Comparison of ENCODE assay signal across 12 cellular contexts in the genomic region with DNA sequence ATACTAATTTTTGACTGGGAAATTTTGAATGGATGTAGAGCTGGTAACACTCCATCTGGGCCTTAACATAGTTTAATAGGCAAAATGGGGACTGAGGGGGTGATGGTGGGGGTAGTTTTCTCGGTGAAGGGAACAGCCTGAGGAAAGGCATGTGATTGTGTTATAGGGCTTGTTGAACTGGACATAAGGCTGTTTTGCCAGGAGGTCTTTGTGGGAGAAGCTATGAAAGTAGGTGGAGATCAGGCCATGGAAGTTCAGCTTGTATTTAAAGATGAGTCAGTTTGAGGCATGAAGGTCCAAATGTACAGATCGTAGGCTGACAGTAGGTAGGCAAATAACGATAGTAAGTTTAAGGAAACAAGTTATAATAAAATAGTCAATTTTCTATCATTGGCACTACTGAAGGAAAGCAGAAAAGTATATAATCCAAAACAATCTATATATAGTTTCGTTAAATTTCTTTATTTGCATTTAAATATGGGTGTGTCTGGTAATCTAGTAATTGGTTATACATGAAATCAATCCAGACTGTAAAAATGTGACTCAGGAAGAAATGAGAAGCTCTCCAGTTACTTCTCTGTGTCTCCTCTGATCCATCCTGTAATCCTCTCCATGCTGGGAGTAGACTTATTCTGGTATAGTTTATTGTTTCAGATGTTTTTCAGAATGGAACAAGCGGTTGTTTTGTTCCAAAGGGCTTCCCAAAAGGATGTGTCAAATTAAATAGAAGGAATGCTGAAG. TPM values are rescaled to one million over a fixed set of nuclear protein-coding genes. Genes with fewer than 3 reads are reported as not detected.
A peak's percentile ranks its signal among the peaks of the same experiment; 100 is the strongest.
DNase-seq lines count a peak whose midpoint lies in the region; ATAC-seq, FAIRE-seq and TF ChIP-seq lines count a peak whose summit lies in the region.
"Had no signal": no experiment of that assay in that cellular context is flagged by ENCODE, and none has a peak within 500 bp of the region (broad histone marks: within the 10 kb centered on the region; RNA-seq: fewer than 3 reads in every experiment).

No MANE protein-coding gene starts in this region.

- no peak for ATAC-seq in stimulated activated naive CD8-positive, alpha-beta T cell treated with anti-CD3 and anti-CD28 coated beads, Interleukin-15, Interleukin-2, amounts not matched to agents 100 U/mL and 50 U/mL, for 24 hours
- ATAC-seq in T-helper 17 cell (no peak), GM19035 (IDR thresholded peaks at IDR 0.05; ENCODE audit: unreplicated experiment) (no peak)
- ATAC-seq: heart right ventricle had no signal

- no peak for DNase-seq in stimulated activated naive CD8-positive, alpha-beta T cell treated with anti-CD3 and anti-CD28 coated beads, Interleukin-15, Interleukin-2, amounts not matched to agents 100 U/mL and 50 U/mL, for 24 hours
- DNase-seq in T-helper 17 cell (no peak), immature natural killer cell (no peak), type B pancreatic cell (ENCODE audit: extremely low spot score, unreplicated experiment) (no peak), germinal center (ENCODE audit: low spot score) (no peak), frontal cortex (ENCODE audit: low spot score in 2 of 2) (no peak)
- DNase-seq: heart right ventricle; NCI-H2029; stimulated activated CD4-positive, alpha-beta T cell treated with anti-CD3 and anti-CD28 coated beads, Interleukin-1b, Interleukin-23, amount 100 ng/mL, for 48 hours had no signal

- H3K27me3 Mint-ChIP-seq in stimulated activated naive CD8-positive, alpha-beta T cell treated with anti-CD3 and anti-CD28 coated beads, Interleukin-15, Interleukin-2, amounts not matched to agents 100 ng/mL and 50 ng/mL, for 24 hours, result no peaks in the 10 kb centered on the region
- no peaks in the 10 kb centered on the region for H3K27me3 Mint-ChIP-seq in T-helper 17 cell
- H3K27me3 Mint-ChIP-seq in immature natural killer cell (ENCODE audit: low read depth in 3 of 3), result peaks cover 7 to 9% (median 8%) of the 10 kb centered on the region in 3 donors
- H3K27me3 Mint-ChIP-seq in type B pancreatic cell, result no peaks in the 10 kb centered on the region

- no peak for FAIRE-seq in frontal cortex (lab: Jason Lieb, UNC)

- no peaks in the 10 kb centered on the region for H3K9me3 Mint-ChIP-seq in stimulated activated naive CD8-positive, alpha-beta T cell treated with anti-CD3 and anti-CD28 coated beads, Interleukin-15, Interleukin-2, amounts not matched to agents 100 ng/mL and 50 ng/mL, for 24 hours
- no peaks in the 10 kb centered on the region for H3K9me3 Mint-ChIP-seq in immature natural killer cell
- peaks cover 4% of the 10 kb centered on the region for H3K9me3 Mint-ChIP-seq in type B pancreatic cell

- H3K36me3 Mint-ChIP-seq in stimulated activated naive CD8-positive, alpha-beta T cell treated with anti-CD3 and anti-CD28 coated beads, Interleukin-15, Interleukin-2, amounts not matched to agents 100 ng/mL and 50 ng/mL, for 24 hours (ENCODE audit: low read depth), result peaks cover 5% of the 10 kb centered on the region
- H3K36me3 Mint-ChIP-seq in T-helper 17 cell (ENCODE audit: low read depth) (peaks cover 3% of the 10 kb centered on the region), immature natural killer cell (no peaks in the 10 kb centered on the region), type B pancreatic cell (peaks cover 5% of the 10 kb centered on the region)
- H3K36me3 Mint-ChIP-seq: CD14-positive monocyte had no signal

- no peaks in the 10 kb centered on the region for H3K9me3 ChIP-seq in T-helper 17 cell (ENCODE audit: control insufficient read depth, low read length, poor library complexity, severe bottlenecking)
- H3K9me3 ChIP-seq: heart right ventricle had no signal

- peaks cover 79% of the 10 kb centered on the region for H3K4me1 Mint-ChIP-seq in stimulated activated naive CD8-positive, alpha-beta T cell treated with anti-CD3 and anti-CD28 coated beads, Interleukin-15, Interleukin-2, amounts not matched to agents 100 ng/mL and 50 ng/mL, for 24 hours (ENCODE audit: low read depth)
- H3K4me1 Mint-ChIP-seq in T-helper 17 cell (peaks cover 45% of the 10 kb centered on the region), immature natural killer cell (peaks cover 73 to 84% of the 10 kb centered on the region in 2 donors), type B pancreatic cell (ENCODE audit: unreplicated experiment) (peaks cover 54% of the 10 kb centered on the region)

- no peak for TF ChIP-seq CTCF in type B pancreatic cell (conservative IDR thresholded peaks at IDR 0.05)

- H3K4me3 Mint-ChIP-seq in stimulated activated naive CD8-positive, alpha-beta T cell treated with anti-CD3 and anti-CD28 coated beads, Interleukin-15, Interleukin-2, amounts not matched to agents 100 ng/mL and 50 ng/mL, for 24 hours, result peak overlapping the region; percentile 49
- H3K4me3 Mint-ChIP-seq in T-helper 17 cell (peak overlapping the region; percentile 13), immature natural killer cell (peak overlapping the region; percentile 31 to 58 (median 45)), type B pancreatic cell (peak overlapping the region; percentile 59)
- H3K4me3 Mint-ChIP-seq: CD14-positive monocyte had no signal

- H3K27ac Mint-ChIP-seq in stimulated activated naive CD8-positive, alpha-beta T cell treated with anti-CD3 and anti-CD28 coated beads, Interleukin-15, Interleukin-2, amounts not matched to agents 100 ng/mL and 50 ng/mL, for 24 hours, result peak overlapping the region; percentile 47
- H3K27ac Mint-ChIP-seq in T-helper 17 cell, result peak overlapping the region; percentile 95
- peak overlapping the region; percentile 61 to 96 (median 73) for H3K27ac Mint-ChIP-seq in immature natural killer cell
- peak overlapping the region; percentile 2 for H3K27ac Mint-ChIP-seq in type B pancreatic cell
- H3K27ac Mint-ChIP-seq: CD14-positive monocyte had no signal

RNA-seq across cellular contexts. Expression of a gene that starts 2.8 kb away (rescaled TPM):
- total RNA-seq in T-helper 17 cell (10 to 100 TPM; 61.8 to 65.7 TPM), type B pancreatic cell (ENCODE audit: low replicate concordance) (41.8 and 43.6 TPM in 2 replicates), frontal cortex (230 TPM)
- polyA plus RNA-seq in immature natural killer cell, result 10 to 100 TPM; 28.7 to 44.9 (median 36.2) TPM

Comparison
In these comparisons a context has a peak if more than half of its experiments do, and no peak if none do; other contexts are left out.
1. H3K27ac Mint-ChIP-seq: peak in every context shown above with its lines; median percentile 95 in T-helper 17 cell; 73 in immature natural killer cell; 47 in stimulated activated naive CD8-positive, alpha-beta T cell treated with anti-CD3 and anti-CD28 coated beads, Interleukin-15, Interleukin-2, amounts not matched to agents 100 ng/mL and 50 ng/mL, for 24 hours; 2 in type B pancreatic cell.